11 cellular contexts compared by ENCODE assay signal in the genomic region with DNA sequence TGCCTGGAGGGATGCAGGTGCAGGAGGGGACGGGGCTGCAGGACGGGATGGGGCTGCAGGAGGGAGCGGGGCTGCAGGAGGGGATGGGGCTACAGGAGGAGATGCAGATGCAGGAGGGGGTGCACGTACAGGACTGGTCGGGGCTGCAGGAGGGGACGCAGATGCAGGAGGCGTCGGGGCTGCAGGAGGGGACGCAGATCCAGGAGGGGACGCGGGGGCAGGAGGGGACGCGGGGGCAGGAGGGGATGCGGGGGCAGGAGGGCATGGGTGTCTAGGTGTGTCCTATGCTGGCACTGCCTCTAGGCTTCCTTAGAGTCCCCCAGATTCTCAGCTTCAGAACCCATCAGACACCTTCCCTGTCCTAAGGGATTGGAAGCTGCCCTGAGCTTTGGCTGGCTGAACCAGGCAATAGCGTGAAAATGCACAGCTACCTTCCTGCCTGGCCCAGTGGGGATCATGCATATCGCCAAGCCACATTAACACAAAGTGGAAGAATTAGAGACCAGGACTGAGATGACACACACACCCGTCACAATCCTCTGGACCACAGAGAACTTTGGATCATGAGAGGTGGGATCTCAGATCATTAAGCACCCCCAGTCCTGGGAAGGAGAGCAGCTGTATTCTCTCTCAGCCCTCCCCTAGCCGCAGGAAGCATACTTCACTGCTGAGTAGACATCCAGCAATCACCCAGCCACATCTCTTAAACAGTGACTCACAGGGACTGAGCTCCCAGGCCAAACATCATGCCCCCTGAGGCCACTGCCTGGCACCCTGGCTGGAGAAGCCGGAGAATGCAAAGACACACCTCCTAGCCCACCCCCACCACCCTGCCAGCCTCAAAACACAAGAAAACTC.
A peak's percentile ranks its signal among the peaks of the same experiment; 100 is the strongest.
DNase-seq lines count a peak whose midpoint lies in the region; ATAC-seq and TF ChIP-seq lines count a peak whose summit lies in the region.
"Had no signal": no experiment of that assay in that cellular context is flagged by ENCODE, and none has a peak within 500 bp of the region (broad histone marks: within the 10 kb centered on the region; RNA-seq: fewer than 3 reads in every experiment).

No MANE protein-coding gene starts in this region.

- peak overlapping the region in 1 of 8 donors; percentile 21 for H3K27ac Mint-ChIP-seq in CD8-positive, alpha-beta memory T cell
- H3K27ac Mint-ChIP-seq in neural progenitor cell, result no peak overlapping the region
- H3K27ac Mint-ChIP-seq in activated naive CD4-positive, alpha-beta T cell treated with anti-CD3 and anti-CD28 coated beads, Interleukin-2, amount 10 ng/mL, durations not matched to agents 7 days and 5 days, result no peak overlapping the region

- H3K4me3 ChIP-seq in CD8-positive, alpha-beta memory T cell (ENCODE audit: low read length), result no peak overlapping the region
- no peak overlapping the region for H3K4me3 ChIP-seq in MG63
- H3K4me3 ChIP-seq in dorsolateral prefrontal cortex, result no peak overlapping the region
- H3K4me3 ChIP-seq in neural progenitor cell, result no peak overlapping the region
- H3K4me3 ChIP-seq: gastrocnemius medialis had no signal

- no peaks in the 10 kb centered on the region for H3K9me3 Mint-ChIP-seq in CD8-positive, alpha-beta memory T cell
- H3K9me3 Mint-ChIP-seq in neural progenitor cell, result no peaks in the 10 kb centered on the region
- no peaks in the 10 kb centered on the region for H3K9me3 Mint-ChIP-seq in activated naive CD4-positive, alpha-beta T cell treated with anti-CD3 and anti-CD28 coated beads, Interleukin-2, amount 10 ng/mL, durations not matched to agents 7 days and 5 days

- DNase-seq in CD8-positive, alpha-beta memory T cell, result no peak
- DNase-seq in MG63 (peak; percentile 95), dorsolateral prefrontal cortex (no peak), neural progenitor cell (ENCODE audit: low spot score) (no peak), hypothalamus (lab: John Stamatoyannopoulos, UW) (no peak)
- DNase-seq in activated naive CD4-positive, alpha-beta T cell treated with anti-CD3 and anti-CD28 coated beads, Interleukin-2, amount 10 ng/mL, durations not matched to agents 7 days and 5 days, result no peak
- no peak for DNase-seq in activated naive CD4-positive, alpha-beta T cell (lab: John Stamatoyannopoulos, UW)
- DNase-seq: activated T-cell treated with anti-CD3 and anti-CD28 coated beads, Interleukin-2, amount 50 U/mL, for 48 hours; gastrocnemius medialis; nucleus accumbens had no signal

- CTCF ChIA-PET in CD8-positive, alpha-beta memory T cell (lab: Charles Lee), result interaction anchor here (2.0 kb wide), 1 partner anchor 165 kb away, joined by 5 read pairs; no protein-coding TSS in a partner anchor
- CTCF ChIA-PET in activated naive CD4-positive, alpha-beta T cell treated with anti-CD3 and anti-CD28 coated beads, Interleukin-2, amount 10 ng/mL, durations not matched to agents 7 days and 5 days (lab: Charles Lee), result interaction anchor here (2.4 kb wide), 1 partner anchor 153 kb away, joined by 6 read pairs; no protein-coding TSS in a partner anchor

- TF ChIP-seq CTCF in dorsolateral prefrontal cortex (IDR thresholded peaks at IDR 0.05 in 54 of 56, conservative IDR thresholded peaks at IDR 0.05 in 2 of 56; ENCODE audit: low read depth in 1 of 56, partially characterized antibody in 56 of 56) (no peak), neural progenitor cell (IDR thresholded peaks at IDR 0.05) (no peak)

- peak overlapping the region in 6 of 7 donors; percentile 8 to 91 (median 48) for H3K4me3 Mint-ChIP-seq in CD8-positive, alpha-beta memory T cell
- H3K4me3 Mint-ChIP-seq in neural progenitor cell, result peak overlapping the region; percentile 61
- H3K4me3 Mint-ChIP-seq in activated naive CD4-positive, alpha-beta T cell treated with anti-CD3 and anti-CD28 coated beads, Interleukin-2, amount 10 ng/mL, durations not matched to agents 7 days and 5 days, result no peak overlapping the region

- H3K27ac ChIP-seq in CD8-positive, alpha-beta memory T cell (ENCODE audit: low read depth, low read length), result no peak overlapping the region
- peak overlapping the region in 36 of 59 donors; percentile 18 to 85 (median 65) for H3K27ac ChIP-seq in dorsolateral prefrontal cortex
- H3K27ac ChIP-seq in neural progenitor cell, result no peak overlapping the region
- H3K27ac ChIP-seq: gastrocnemius medialis had no signal

- no peaks in the 10 kb centered on the region for H3K9me3 ChIP-seq in CD8-positive, alpha-beta memory T cell (ENCODE audit: low read length)
- H3K9me3 ChIP-seq in MG63, result no peaks in the 10 kb centered on the region
- no peaks in the 10 kb centered on the region for H3K9me3 ChIP-seq in neural progenitor cell (ENCODE audit: low read depth)
- H3K9me3 ChIP-seq: gastrocnemius medialis had no signal

- POLR2A ChIA-PET in CD8-positive, alpha-beta memory T cell (lab: Charles Lee), result no interaction called here

- H4K20me1 ChIP-seq in neural progenitor cell (ENCODE audit: low read depth), result no peaks in the 10 kb centered on the region

- peaks cover 10 to 13% (median 13%) of the 10 kb centered on the region in 3 donors for H3K4me1 Mint-ChIP-seq in CD8-positive, alpha-beta memory T cell
- peaks cover 55% of the 10 kb centered on the region for H3K4me1 Mint-ChIP-seq in neural progenitor cell
- H3K4me1 Mint-ChIP-seq in activated naive CD4-positive, alpha-beta T cell treated with anti-CD3 and anti-CD28 coated beads, Interleukin-2, amount 10 ng/mL, durations not matched to agents 7 days and 5 days, result peaks cover 11% of the 10 kb centered on the region

- H3K4me1 ChIP-seq in CD8-positive, alpha-beta memory T cell (ENCODE audit: insufficient read depth, low read length), result peaks cover 6% of the 10 kb centered on the region
- peaks cover 4% of the 10 kb centered on the region for H3K4me1 ChIP-seq in neural progenitor cell

- H3K9ac ChIP-seq in neural progenitor cell, result no peak overlapping the region

- no peaks in the 10 kb centered on the region for H3K27me3 ChIP-seq in CD8-positive, alpha-beta memory T cell (ENCODE audit: insufficient read depth, low read length, poor library complexity, severe bottlenecking)
- H3K27me3 ChIP-seq in MG63, result no peaks in the 10 kb centered on the region
- H3K27me3 ChIP-seq in dorsolateral prefrontal cortex, result no peaks in the 10 kb centered on the region
- no peaks in the 10 kb centered on the region for H3K27me3 ChIP-seq in neural progenitor cell
- H3K27me3 ChIP-seq: gastrocnemius medialis had no signal

- peaks cover 0 to 8% (median 0%) of the 10 kb centered on the region in 3 donors for H3K36me3 Mint-ChIP-seq in CD8-positive, alpha-beta memory T cell
- peaks cover 4% of the 10 kb centered on the region for H3K36me3 Mint-ChIP-seq in neural progenitor cell
- H3K36me3 Mint-ChIP-seq in activated naive CD4-positive, alpha-beta T cell treated with anti-CD3 and anti-CD28 coated beads, Interleukin-2, amount 10 ng/mL, durations not matched to agents 7 days and 5 days, result no peaks in the 10 kb centered on the region

- H3K36me3 ChIP-seq in CD8-positive, alpha-beta memory T cell (ENCODE audit: insufficient read depth, low read length), result no peaks in the 10 kb centered on the region
- H3K36me3 ChIP-seq in MG63 (no peaks in the 10 kb centered on the region), neural progenitor cell (no peaks in the 10 kb centered on the region)
- H3K36me3 ChIP-seq: gastrocnemius medialis had no signal

- H3K4me2 ChIP-seq in neural progenitor cell, result no peak overlapping the region

- no peaks in the 10 kb centered on the region for H3K27me3 Mint-ChIP-seq in CD8-positive, alpha-beta memory T cell
- H3K27me3 Mint-ChIP-seq in neural progenitor cell (ENCODE audit: insufficient read depth, low read depth), result peaks cover 8% of the 10 kb centered on the region
- H3K27me3 Mint-ChIP-seq in activated naive CD4-positive, alpha-beta T cell treated with anti-CD3 and anti-CD28 coated beads, Interleukin-2, amount 10 ng/mL, durations not matched to agents 7 days and 5 days, result peaks cover 32% of the 10 kb centered on the region

- no peak for ATAC-seq in HG03469 (IDR thresholded peaks at IDR 0.05; ENCODE audit: unreplicated experiment)
- ATAC-seq: gastrocnemius medialis had no signal

- peaks cover 7% of the 10 kb centered on the region for H3F3A ChIP-seq in neural progenitor cell (ENCODE audit: low read depth)

- no peaks in the 10 kb centered on the region for H3K79me2 ChIP-seq in neural progenitor cell (ENCODE audit: low read depth)

- H2AFZ ChIP-seq in neural progenitor cell (replicated peaks), result no peak overlapping the region

- intact Hi-C loops in dorsolateral prefrontal cortex (cut with DNase I), result loop anchor here (5.0 to 10.0 kb wide), 5 partner anchors 96 to 478 kb away; a partner anchor contains a TSS

Comparison
In these comparisons a context has a peak if more than half of its experiments do, and no peak if none do; other contexts are left out.
1. H3K27ac ChIP-seq: peak in dorsolateral prefrontal cortex (36 of 59); none in CD8-positive, alpha-beta memory T cell (single experiment) and neural progenitor cell (single experiment).